1 cellular context compared by ENCODE assay signal in genomic region chr14:74049886-74050495, GRCh38.
TF ChIP-seq lines count a peak whose summit lies in the region.

No MANE protein-coding gene starts in this region.

TF ChIP-seq in K562, 482 proteins besides CTCF, POLR2A, EP300 and RAD21:
- 0 out of 2 replicates have a peak, but pooled peaks have one; percentile 22 for TF ChIP-seq SPI1 (IDR thresholded peaks at IDR 0.05; ENCODE audit: borderline replicate concordance, low read depth, low read length)
- no peak for TF ChIP-seq SIN3A (IDR thresholded peaks at IDR 0.05; ENCODE audit: borderline replicate concordance in 2 of 2, control insufficient read depth in 1 of 2, low read depth in 2 of 2, low read length in 2 of 2)
